13 cellular contexts compared by ENCODE assay signal in genomic region chr14:70888151-70888499, GRCh38. TPM values are rescaled to one million over a fixed set of nuclear protein-coding genes. Genes with fewer than 3 reads are reported as not detected.
DNase-seq lines count a peak whose midpoint lies in the region; ATAC-seq and TF ChIP-seq lines count a peak whose summit lies in the region.
"Had no signal": no experiment of that assay in that cellular context is flagged by ENCODE, and none has a peak within 500 bp of the region (broad histone marks: within the 10 kb centered on the region; RNA-seq: fewer than 3 reads in every experiment).

No MANE protein-coding gene starts in this region.

- WGBS in SK-N-SH (ENCODE audit: low lambda C conversion rate) = 99% methylated on average over 3 of the region's 3 CpGs
- 83% methylated on average over 3 of the region's 3 CpGs for WGBS in mammary epithelial cell (ENCODE audit: low coverage, missing lambda C conversion rate)
- WGBS in sigmoid colon, 2 donors = 87 to 92% methylated on average over 3 of the region's 3 CpGs
- 72 to 82% methylated on average over 3 of the region's 3 CpGs for WGBS in tibial nerve, 2 donors

- no peaks in the 10 kb centered on the region for H3K9me2 ChIP-seq in SK-N-SH

- H3K4me1 ChIP-seq in SK-N-SH (ENCODE audit: control insufficient read depth in 1 of 2, insufficient read depth in 2 of 2, low read depth in 1 of 2, low read length in 1 of 2) = peaks cover 3 to 45% of the 10 kb centered on the region in 2 experiments
- peaks cover 49% of the 10 kb centered on the region for H3K4me1 ChIP-seq in mammary epithelial cell (ENCODE audit: insufficient read depth, low read length)
- H3K4me1 ChIP-seq in sigmoid colon = peaks cover 0 to 33% (median 18%) of the 10 kb centered on the region in 4 donors
- H3K4me1 ChIP-seq in tibial nerve = peaks cover 0 to 23% (median 8%) of the 10 kb centered on the region in 4 donors

- H4K20me1 ChIP-seq in SK-N-SH (ENCODE audit: insufficient read depth) = no peaks in the 10 kb centered on the region
- H4K20me1 ChIP-seq in mammary epithelial cell (ENCODE audit: insufficient read depth, low read length) = no peaks in the 10 kb centered on the region

- DNase-seq in SK-N-SH (no peak), mammary epithelial cell (no peak), sigmoid colon (no peak), tibial nerve (ENCODE audit: low spot score in 2 of 2) (no peak), DMS153 (lab: John Stamatoyannopoulos, UW) (no peak), SHP77 treated with DMSO at 0.1 percent for 48 hours (lab: John Stamatoyannopoulos, UW) (no peak)
- DNase-seq: activated CD4-positive, CD25-positive, alpha-beta regulatory T cell treated with anti-CD3 and anti-CD28 coated beads, Interleukin-2, amount 50 U/mL, for 72 hours; NCI-H2171; stimulated activated CD4-positive, alpha-beta T cell treated with anti-CD3 and anti-CD28 coated beads, Interleukin-1b, Interleukin-23, amount 100 ng/mL, for 48 hours had no signal

- no TSS peak for BruUV-seq in mammary epithelial cell (replicated peaks; lab: Mats Ljungman, UMichigan)

- intact Hi-C loops in mammary epithelial cell (cut with micrococcal nuclease) = loop anchor here (2.0 kb wide), 1 partner anchor 31 kb away; no protein-coding TSS in a partner anchor
- intact Hi-C loops in sigmoid colon (cut with DNase I) = no loop called here

- dilution Hi-C loops in mammary epithelial cell (cut with HindIII; ENCODE audit: low sequenced_read_pairs) = no loop called here

- no peak for TF ChIP-seq EP300 in SK-N-SH (IDR thresholded peaks at IDR 0.05; ENCODE audit: borderline replicate concordance in 1 of 2, low read depth in 1 of 2, low read length in 1 of 2)
- TF ChIP-seq EP300 in sigmoid colon (IDR thresholded peaks at IDR 0.05) = no peak
- no peak for TF ChIP-seq EP300 in tibial nerve (IDR thresholded peaks at IDR 0.05)

- no peak for TF ChIP-seq RAD21 in SK-N-SH (IDR thresholded peaks at IDR 0.05; ENCODE audit: low read length)

- H3K36me3 ChIP-seq in SK-N-SH (replicated peaks in 1 of 2; ENCODE audit: control insufficient read depth in 1 of 2, insufficient read depth in 2 of 2, low read length in 1 of 2) (no peaks in the 10 kb centered on the region), KOPT-K1 (ENCODE audit: insufficient read depth, low read length) (no peaks in the 10 kb centered on the region), mammary epithelial cell (ENCODE audit: insufficient read depth, low read length) (no peaks in the 10 kb centered on the region), sigmoid colon (no peaks in the 10 kb centered on the region), tibial nerve (no peaks in the 10 kb centered on the region)

- H3K4me3 ChIP-seq in SK-N-SH (ENCODE audit: low read depth in 2 of 2, low read length in 1 of 2) (no peak overlapping the region), mammary epithelial cell (replicated peaks in 1 of 3; ENCODE audit: insufficient read depth in 1 of 3, low read depth in 2 of 3, low read length in 3 of 3) (no peak overlapping the region), sigmoid colon (no peak overlapping the region), tibial nerve (no peak overlapping the region)

- H3K79me2 ChIP-seq in SK-N-SH (ENCODE audit: insufficient read depth) = no peaks in the 10 kb centered on the region
- H3K79me2 ChIP-seq in mammary epithelial cell (ENCODE audit: insufficient read depth, low read length) = no peaks in the 10 kb centered on the region

- no peak for ATAC-seq in SK-N-SH treated with all-trans-retinoic acid at 6 μM for 48 hours
- ATAC-seq: Right ventricle myocardium inferior had no signal

- peak overlapping the region in 1 of 2 experiments; percentile 65; a peak in 2 of 4 replicates for H3K27ac ChIP-seq in SK-N-SH (ENCODE audit: low read depth in 2 of 2, low read length in 1 of 2)
- H3K27ac ChIP-seq in KOPT-K1 (ENCODE audit: low read depth, low read length, poor library complexity, severe bottlenecking) = peak overlapping the region; percentile 78
- H3K27ac ChIP-seq in mammary epithelial cell (ENCODE audit: insufficient read depth, low read depth, low read length) = peak overlapping the region; percentile 38
- peak overlapping the region; percentile 51 to 77 (median 64) for H3K27ac ChIP-seq in sigmoid colon
- H3K27ac ChIP-seq in tibial nerve = peak overlapping the region in 2 of 4 donors; percentile 46 to 54
- H3K27ac ChIP-seq: 22Rv1 had no signal

- H3K9me3 ChIP-seq in SK-N-SH (no peaks in the 10 kb centered on the region), KOPT-K1 (ENCODE audit: insufficient read depth, low read length, poor library complexity, severe bottlenecking) (no peaks in the 10 kb centered on the region), mammary epithelial cell (replicated peaks; ENCODE audit: insufficient read depth, low read length) (no peaks in the 10 kb centered on the region), sigmoid colon (no peaks in the 10 kb centered on the region), tibial nerve (no peaks in the 10 kb centered on the region)

- 0 out of 2 replicates have a peak, but pooled peaks have one; percentile 6 for TF ChIP-seq CTCF in SK-N-SH (IDR thresholded peaks at IDR 0.05)
- no peak for TF ChIP-seq CTCF in mammary epithelial cell (conservative IDR thresholded peaks at IDR 0.05 in 1 of 2, IDR thresholded peaks at IDR 0.05 in 1 of 2; ENCODE audit: extremely low read depth in 1 of 2, insufficient read depth in 1 of 2, low read depth in 1 of 2, low read length in 2 of 2)
- TF ChIP-seq CTCF in sigmoid colon (IDR thresholded peaks at IDR 0.05) = no peak
- no peak for TF ChIP-seq CTCF in tibial nerve (IDR thresholded peaks at IDR 0.05)

- peaks cover 12% of the 10 kb centered on the region for H3F3A ChIP-seq in SK-N-SH (replicated peaks; ENCODE audit: insufficient read depth)

- TF ChIP-seq POLR2A in sigmoid colon (IDR thresholded peaks at IDR 0.05) (no peak), tibial nerve (IDR thresholded peaks at IDR 0.05) (no peak)

- POLR2A ChIA-PET in SK-N-SH (lab: Yijun Ruan, JAX) = no interaction called here

- in situ Hi-C loops in mammary epithelial cell (cut with MboI; ENCODE audit: low sequenced_read_pairs in 2 of 2) = no loop called here

- H3K4me2 ChIP-seq in SK-N-SH = peak overlapping the region; percentile 26; the same call in 1 of the 2 replicates
- peak overlapping the region; percentile 42 for H3K4me2 ChIP-seq in mammary epithelial cell (ENCODE audit: insufficient read depth, low read depth, low read length)

- CTCF ChIA-PET in SK-N-SH (lab: Yijun Ruan, JAX) (interaction anchor here (1.5 kb wide), 2 partner anchors 19 to 84 kb away, joined by 6 to 9 read pairs; partner anchors contain the start of gene PCNX1), mammary epithelial cell (lab: Charles Lee; ENCODE audit: low non-redundant PET) (no interaction called here)

- H2AFZ ChIP-seq in SK-N-SH (ENCODE audit: low read depth) (0 out of 2 replicates have a peak overlapping the region, but pooled peaks have one; percentile 12), mammary epithelial cell (ENCODE audit: low read depth, low read length) (no peak overlapping the region)

- H3K9ac ChIP-seq in SK-N-SH (no peak overlapping the region; the same call in 1 of the 2 replicates), mammary epithelial cell (ENCODE audit: insufficient read depth, low read length) (no peak overlapping the region)

- H3K27me3 ChIP-seq in SK-N-SH (ENCODE audit: insufficient read depth) (no peaks in the 10 kb centered on the region), mammary epithelial cell (ENCODE audit: insufficient read depth, low read length) (no peaks in the 10 kb centered on the region), sigmoid colon (no peaks in the 10 kb centered on the region), tibial nerve (no peaks in the 10 kb centered on the region)

TF ChIP-seq in SK-N-SH, 30 proteins besides CTCF, POLR2A, EP300 and RAD21 (continues in another document):
- TF ChIP-seq RCOR1 (IDR thresholded peaks at IDR 0.05; ENCODE audit: low read length) = no peak
- TF ChIP-seq, protein P1, sequence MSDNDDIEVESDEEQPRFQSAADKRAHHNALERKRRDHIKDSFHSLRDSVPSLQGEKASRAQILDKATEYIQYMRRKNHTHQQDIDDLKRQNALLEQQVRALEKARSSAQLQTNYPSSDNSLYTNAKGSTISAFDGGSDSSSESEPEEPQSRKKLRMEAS (IDR thresholded peaks at IDR 0.05; ENCODE audit: low read depth) = no peak
- no peak for TF ChIP-seq MEF2A (IDR thresholded peaks at IDR 0.05; ENCODE audit: borderline replicate concordance, low read depth)

TF ChIP-seq in SK-N-SH treated with all-trans-retinoic acid at 6 μM for 48 hours, 23 proteins besides CTCF, POLR2A, EP300 and RAD21:
- no peak for TF ChIP-seq CSDC2 (CRISPR knock-in tag; IDR thresholded peaks at IDR 0.05)

RNA-seq across cellular contexts. Expression of gene PCNX1, which starts 19.1 kb away (rescaled TPM):
- polyA plus RNA-seq in SK-N-SH (2012; rRNA removed) (9.4 and 13.6 TPM in 2 replicates), mammary epithelial cell (33.9 TPM), sigmoid colon (10 to 100 TPM in 1 of 3 donors, 1 to 10 TPM in 2; 1.2 to 12.2 (median 1.8) TPM)
- 9.1 and 10.1 TPM in 2 replicates for polyA plus RNA-seq in SK-N-SH (2012; cell fraction: cytosol; rRNA removed)
- polyA plus RNA-seq in SK-N-SH (2012; cell fraction: nucleus; rRNA removed) = 21.1 and 30.6 TPM in 2 replicates
- total RNA-seq in mammary epithelial cell (100 to 1,000 TPM in 1 of 2 donors, 10 to 100 TPM in 1; 67.9 to 112 TPM), sigmoid colon (10 to 100 TPM; 62.8 to 73.9 (median 70.1) TPM), tibial nerve (10 to 100 TPM; 41.8 to 83.1 (median 50.5) TPM)
- 147 TPM for polyA minus RNA-seq in mammary epithelial cell
